ENCODE assay signal across 1 cellular context in the genomic region with DNA sequence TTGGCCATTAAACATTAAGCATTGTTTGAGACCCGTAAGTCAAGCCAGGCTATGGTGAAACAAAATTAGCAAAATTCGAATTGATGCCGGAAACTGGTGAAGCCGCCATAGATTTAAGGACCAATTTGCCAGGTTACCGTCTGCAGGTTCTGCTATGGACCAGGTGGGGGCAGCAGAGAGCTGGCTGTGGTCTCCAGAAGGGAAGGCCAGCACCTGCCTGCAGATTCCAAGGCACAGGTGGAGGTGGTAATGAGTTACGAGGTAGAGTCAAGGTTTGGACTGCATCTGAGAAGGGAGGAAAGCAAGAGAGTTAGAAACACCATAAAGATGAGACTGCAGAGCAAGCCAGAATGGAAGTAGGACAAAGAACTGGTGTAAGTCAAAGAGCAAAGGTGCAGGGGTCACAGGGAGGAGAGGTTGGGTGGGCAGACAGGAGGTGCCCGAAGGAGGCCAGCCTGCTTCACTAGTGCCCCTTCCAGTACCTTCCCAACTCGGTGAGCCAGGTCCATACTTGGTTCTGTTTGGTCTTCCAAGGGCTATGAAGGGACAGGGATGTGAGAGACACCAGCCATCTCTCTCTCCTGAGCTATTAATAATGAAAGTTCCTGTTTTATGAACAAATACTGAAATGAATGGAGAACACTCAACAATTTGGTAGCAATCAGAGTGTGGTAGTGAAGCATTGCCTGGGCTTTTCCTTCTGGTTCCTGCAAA.
A peak's percentile ranks its signal among the peaks of the same experiment; 100 is the strongest.
TF ChIP-seq lines count a peak whose summit lies in the region.

No MANE protein-coding gene starts in this region.

TF ChIP-seq in HepG2, 621 proteins besides CTCF, POLR2A, EP300 and RAD21 (continued from another document and continues in another):
- 0 out of 2 replicates have a peak, but pooled peaks have one; percentile 25 for TF ChIP-seq ARID5B (CRISPR knock-in tag; IDR thresholded peaks at IDR 0.05)
- TF ChIP-seq, protein P1, sequence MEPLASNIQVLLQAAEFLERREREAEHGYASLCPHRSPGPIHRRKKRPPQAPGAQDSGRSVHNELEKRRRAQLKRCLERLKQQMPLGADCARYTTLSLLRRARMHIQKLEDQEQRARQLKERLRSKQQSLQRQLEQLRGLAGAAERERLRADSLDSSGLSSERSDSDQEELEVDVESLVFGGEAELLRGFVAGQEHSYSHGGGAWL (CRISPR knock-in tag; IDR thresholded peaks at IDR 0.05), result no peak
- TF ChIP-seq ZNF75D (CRISPR knock-in tag; IDR thresholded peaks at IDR 0.05; ENCODE audit: borderline replicate concordance), result no peak
- TF ChIP-seq ZNF547 (CRISPR knock-in tag; IDR thresholded peaks at IDR 0.05), result 0 out of 2 replicates have a peak, but pooled peaks have one; percentile 31
- no peak for TF ChIP-seq NR3C1 (CRISPR knock-in tag; IDR thresholded peaks at IDR 0.05)
- no peak for TF ChIP-seq ZKSCAN1 (IDR thresholded peaks at IDR 0.05; ENCODE audit: low read length)
- no peak for TF ChIP-seq ZBTB14 (CRISPR knock-in tag; IDR thresholded peaks at IDR 0.05)
- TF ChIP-seq RXRB (CRISPR knock-in tag; IDR thresholded peaks at IDR 0.05; ENCODE audit: borderline replicate concordance), result peak; percentile 36; the same call in 1 of the 2 replicates
- peak; percentile 44; the same call in 1 of the 2 replicates for TF ChIP-seq TARDBP (CRISPR knock-in tag; IDR thresholded peaks at IDR 0.05)
- TF ChIP-seq, protein P2, sequence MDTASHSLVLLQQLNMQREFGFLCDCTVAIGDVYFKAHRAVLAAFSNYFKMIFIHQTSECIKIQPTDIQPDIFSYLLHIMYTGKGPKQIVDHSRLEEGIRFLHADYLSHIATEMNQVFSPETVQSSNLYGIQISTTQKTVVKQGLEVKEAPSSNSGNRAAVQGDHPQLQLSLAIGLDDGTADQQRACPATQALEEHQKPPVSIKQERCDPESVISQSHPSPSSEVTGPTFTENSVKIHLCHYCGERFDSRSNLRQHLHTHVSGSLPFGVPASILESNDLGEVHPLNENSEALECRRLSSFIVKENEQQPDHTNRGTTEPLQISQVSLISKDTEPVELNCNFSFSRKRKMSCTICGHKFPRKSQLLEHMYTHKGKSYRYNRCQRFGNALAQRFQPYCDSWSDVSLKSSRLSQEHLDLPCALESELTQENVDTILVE (CRISPR knock-in tag; IDR thresholded peaks at IDR 0.05), result no peak
- peak; percentile 82 for TF ChIP-seq ELF3 (CRISPR knock-in tag; IDR thresholded peaks at IDR 0.05)
- TF ChIP-seq ZNF235 (CRISPR knock-in tag; IDR thresholded peaks at IDR 0.05; ENCODE audit: borderline replicate concordance), result no peak
- peak; percentile 42; the same call in 1 of the 2 replicates for TF ChIP-seq PITX1 (CRISPR knock-in tag; IDR thresholded peaks at IDR 0.05)
- TF ChIP-seq ZNF746 (CRISPR knock-in tag; IDR thresholded peaks at IDR 0.05), result no peak
- TF ChIP-seq, protein P3, sequence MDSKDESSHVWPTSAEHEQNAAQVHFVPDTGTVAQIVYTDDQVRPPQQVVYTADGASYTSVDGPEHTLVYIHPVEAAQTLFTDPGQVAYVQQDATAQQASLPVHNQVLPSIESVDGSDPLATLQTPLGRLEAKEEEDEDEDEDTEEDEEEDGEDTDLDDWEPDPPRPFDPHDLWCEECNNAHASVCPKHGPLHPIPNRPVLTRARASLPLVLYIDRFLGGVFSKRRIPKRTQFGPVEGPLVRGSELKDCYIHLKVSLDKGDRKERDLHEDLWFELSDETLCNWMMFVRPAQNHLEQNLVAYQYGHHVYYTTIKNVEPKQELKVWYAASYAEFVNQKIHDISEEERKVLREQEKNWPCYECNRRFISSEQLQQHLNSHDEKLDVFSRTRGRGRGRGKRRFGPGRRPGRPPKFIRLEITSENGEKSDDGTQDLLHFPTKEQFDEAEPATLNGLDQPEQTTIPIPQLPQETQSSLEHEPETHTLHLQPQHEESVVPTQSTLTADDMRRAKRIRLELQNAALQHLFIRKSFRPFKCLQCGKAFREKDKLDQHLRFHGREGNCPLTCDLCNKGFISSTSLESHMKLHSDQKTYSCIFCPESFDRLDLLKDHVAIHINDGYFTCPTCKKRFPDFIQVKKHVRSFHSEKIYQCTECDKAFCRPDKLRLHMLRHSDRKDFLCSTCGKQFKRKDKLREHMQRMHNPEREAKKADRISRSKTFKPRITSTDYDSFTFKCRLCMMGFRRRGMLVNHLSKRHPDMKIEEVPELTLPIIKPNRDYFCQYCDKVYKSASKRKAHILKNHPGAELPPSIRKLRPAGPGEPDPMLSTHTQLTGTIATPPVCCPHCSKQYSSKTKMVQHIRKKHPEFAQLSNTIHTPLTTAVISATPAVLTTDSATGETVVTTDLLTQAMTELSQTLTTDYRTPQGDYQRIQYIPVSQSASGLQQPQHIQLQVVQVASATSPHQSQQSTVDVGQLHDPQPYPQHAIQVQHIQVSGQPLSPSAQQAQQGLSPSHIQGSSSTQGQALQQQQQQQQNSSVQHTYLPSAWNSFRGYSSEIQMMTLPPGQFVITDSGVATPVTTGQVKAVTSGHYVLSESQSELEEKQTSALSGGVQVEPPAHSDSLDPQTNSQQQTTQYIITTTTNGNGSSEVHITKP (CRISPR knock-in tag; IDR thresholded peaks at IDR 0.05; ENCODE audit: low read depth), result 0 out of 2 replicates have a peak, but pooled peaks have one; percentile 21
- no peak for TF ChIP-seq MBD4 (IDR thresholded peaks at IDR 0.05; ENCODE audit: borderline replicate concordance, low read length)
- 0 out of 2 replicates have a peak, but pooled peaks have one; percentile 50 for TF ChIP-seq ZNF280B (CRISPR knock-in tag; IDR thresholded peaks at IDR 0.05; ENCODE audit: borderline replicate concordance)
- TF ChIP-seq ZNF589 (CRISPR knock-in tag; conservative IDR thresholded peaks at IDR 0.05), result no peak
- TF ChIP-seq TMF1 (CRISPR knock-in tag; IDR thresholded peaks at IDR 0.05; ENCODE audit: low read depth), result no peak; the same call in 1 of the 2 replicates
- no peak for TF ChIP-seq AHR (CRISPR knock-in tag; IDR thresholded peaks at IDR 0.05)
- TF ChIP-seq SMC3 (IDR thresholded peaks at IDR 0.05; ENCODE audit: low read length), result peak; percentile 98
- TF ChIP-seq HDAC2 (CRISPR knock-in tag; IDR thresholded peaks at IDR 0.05), result 0 out of 2 replicates have a peak, but pooled peaks have one; percentile 27
- TF ChIP-seq ZNF331 (CRISPR knock-in tag; IDR thresholded peaks at IDR 0.05), result peak; percentile 24; the same call in 1 of the 2 replicates
- TF ChIP-seq ZFP1 (CRISPR knock-in tag; IDR thresholded peaks at IDR 0.05), result no peak
- peak; percentile 57; the same call in 1 of the 2 replicates for TF ChIP-seq ARNT2 (CRISPR knock-in tag; IDR thresholded peaks at IDR 0.05; ENCODE audit: low read depth)
- TF ChIP-seq ZNF782 (CRISPR knock-in tag; IDR thresholded peaks at IDR 0.05; ENCODE audit: borderline replicate concordance), result no peak; the same call in 1 of the 2 replicates
- TF ChIP-seq MTA1 (CRISPR knock-in tag; IDR thresholded peaks at IDR 0.05; ENCODE audit: borderline replicate concordance), result no peak
- TF ChIP-seq MXD1 (CRISPR knock-in tag; IDR thresholded peaks at IDR 0.05), result no peak
- no peak for TF ChIP-seq ZNF839 (CRISPR knock-in tag; IDR thresholded peaks at IDR 0.05; ENCODE audit: borderline replicate concordance)
- TF ChIP-seq, protein P4, sequence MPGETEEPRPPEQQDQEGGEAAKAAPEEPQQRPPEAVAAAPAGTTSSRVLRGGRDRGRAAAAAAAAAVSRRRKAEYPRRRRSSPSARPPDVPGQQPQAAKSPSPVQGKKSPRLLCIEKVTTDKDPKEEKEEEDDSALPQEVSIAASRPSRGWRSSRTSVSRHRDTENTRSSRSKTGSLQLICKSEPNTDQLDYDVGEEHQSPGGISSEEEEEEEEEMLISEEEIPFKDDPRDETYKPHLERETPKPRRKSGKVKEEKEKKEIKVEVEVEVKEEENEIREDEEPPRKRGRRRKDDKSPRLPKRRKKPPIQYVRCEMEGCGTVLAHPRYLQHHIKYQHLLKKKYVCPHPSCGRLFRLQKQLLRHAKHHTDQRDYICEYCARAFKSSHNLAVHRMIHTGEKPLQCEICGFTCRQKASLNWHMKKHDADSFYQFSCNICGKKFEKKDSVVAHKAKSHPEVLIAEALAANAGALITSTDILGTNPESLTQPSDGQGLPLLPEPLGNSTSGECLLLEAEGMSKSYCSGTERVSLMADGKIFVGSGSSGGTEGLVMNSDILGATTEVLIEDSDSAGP (CRISPR knock-in tag; IDR thresholded peaks at IDR 0.05; ENCODE audit: borderline replicate concordance), result peak; percentile 52
- no peak for TF ChIP-seq ZNF414 (CRISPR knock-in tag; IDR thresholded peaks at IDR 0.05)
- peak; percentile 87 for TF ChIP-seq XRCC5 (optimal IDR thresholded peaks at IDR 0.05; ENCODE audit: low read length)
- TF ChIP-seq, protein P5, sequence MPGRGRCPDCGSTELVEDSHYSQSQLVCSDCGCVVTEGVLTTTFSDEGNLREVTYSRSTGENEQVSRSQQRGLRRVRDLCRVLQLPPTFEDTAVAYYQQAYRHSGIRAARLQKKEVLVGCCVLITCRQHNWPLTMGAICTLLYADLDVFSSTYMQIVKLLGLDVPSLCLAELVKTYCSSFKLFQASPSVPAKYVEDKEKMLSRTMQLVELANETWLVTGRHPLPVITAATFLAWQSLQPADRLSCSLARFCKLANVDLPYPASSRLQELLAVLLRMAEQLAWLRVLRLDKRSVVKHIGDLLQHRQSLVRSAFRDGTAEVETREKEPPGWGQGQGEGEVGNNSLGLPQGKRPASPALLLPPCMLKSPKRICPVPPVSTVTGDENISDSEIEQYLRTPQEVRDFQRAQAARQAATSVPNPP (CRISPR knock-in tag; IDR thresholded peaks at IDR 0.05), result no peak
- TF ChIP-seq ZNF652 (CRISPR knock-in tag; IDR thresholded peaks at IDR 0.05; ENCODE audit: borderline replicate concordance, low read depth), result no peak
- no peak for TF ChIP-seq MIER2 (CRISPR knock-in tag; IDR thresholded peaks at IDR 0.05)
- TF ChIP-seq FOXA1 (IDR thresholded peaks at IDR 0.05), result no peak
- TF ChIP-seq FOXA1 (CRISPR knock-in tag; IDR thresholded peaks at IDR 0.05), result peak; percentile 23; the same call in 1 of the 2 replicates
- TF ChIP-seq, protein P6, sequence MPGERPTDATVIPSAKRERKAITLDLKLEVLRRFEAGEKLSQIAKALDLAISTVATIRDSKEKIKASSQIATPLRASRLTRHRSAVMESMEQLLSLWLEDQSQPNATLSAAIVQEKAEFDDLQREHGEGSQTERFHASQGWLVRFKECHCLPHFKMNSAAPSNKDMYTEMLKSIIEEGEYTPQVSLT (CRISPR knock-in tag; IDR thresholded peaks at IDR 0.05; ENCODE audit: borderline replicate concordance, low read depth), result no peak
- no peak for TF ChIP-seq PHF20 (CRISPR knock-in tag; IDR thresholded peaks at IDR 0.05)
- TF ChIP-seq BHLHE40 (IDR thresholded peaks at IDR 0.05; ENCODE audit: low read length), result peak; percentile 60
- no peak for TF ChIP-seq HNRNPL (IDR thresholded peaks at IDR 0.05; ENCODE audit: low read depth, low read length)
